19 cellular contexts compared by ENCODE assay signal in the genomic region with DNA sequence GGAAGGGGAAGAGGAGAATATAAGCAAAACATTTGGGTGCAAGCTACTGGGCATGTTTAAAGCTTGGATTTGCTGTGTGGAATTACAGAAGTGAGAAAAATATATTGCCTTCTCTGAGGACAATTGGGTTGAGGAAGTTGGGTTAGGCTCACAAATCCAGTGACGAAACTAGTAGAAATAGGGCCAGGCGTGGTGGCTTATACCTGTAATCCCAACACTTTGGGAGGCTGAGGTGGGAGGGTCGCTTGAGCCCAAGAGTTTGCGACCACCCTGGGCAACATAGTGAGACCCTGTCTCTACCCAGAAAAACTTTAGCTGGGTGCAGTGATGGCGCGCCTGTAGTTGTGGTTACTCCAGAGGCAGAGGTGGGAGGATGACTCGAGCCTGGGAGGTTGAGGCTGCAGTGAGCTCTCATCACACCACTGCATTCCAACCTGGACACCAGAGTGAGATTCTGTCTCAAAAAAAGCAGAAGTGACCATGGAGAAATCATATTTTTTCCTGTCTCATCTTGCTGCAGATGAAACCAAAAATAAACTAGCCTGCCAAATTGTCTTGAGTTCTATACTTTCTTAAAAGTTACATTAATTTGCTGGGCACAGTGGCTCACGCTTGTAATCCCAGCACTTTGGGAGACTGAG. TPM values are rescaled to one million over a fixed set of nuclear protein-coding genes. Genes with fewer than 3 reads are reported as not detected.
DNase-seq lines count a peak whose midpoint lies in the region; ATAC-seq lines count a peak whose summit lies in the region.
"Had no signal": no experiment of that assay in that cellular context is flagged by ENCODE, and none has a peak within 500 bp of the region (broad histone marks: within the 10 kb centered on the region; RNA-seq: fewer than 3 reads in every experiment).

No MANE protein-coding gene starts in this region.

- CTCF ChIA-PET in activated CD8-positive, alpha-beta memory T cell treated with anti-CD3 and anti-CD28 coated beads, Interleukin-2, amount 10 ng/mL, durations not matched to agents 7 days and 5 days (lab: Charles Lee), result interaction anchor here (1.3 to 5.4 kb wide), 5 partner anchors 12 to 564 kb away, joined by 4 to 57 read pairs (median 25); no protein-coding TSS in a partner anchor

- no peak for ATAC-seq in activated CD8-positive, alpha-beta memory T cell treated with anti-CD3 and anti-CD28 coated beads, Interleukin-2, amount 10 ng/mL, durations not matched to agents 7 days and 5 days
- ATAC-seq in stimulated activated effector memory CD8-positive, alpha-beta T cell treated with anti-CD3 and anti-CD28 coated beads, Interleukin-12 subunit alpha, Interleukin-12 subunit beta, amount 100 ng/mL, for 72 hours, result no peak
- ATAC-seq in GM19463 (IDR thresholded peaks at IDR 0.05; ENCODE audit: unreplicated experiment), result no peak
- ATAC-seq: natural killer cell treated with Interleukin-12 subunit alpha and Interleukin-12 subunit beta and Interleukin-15 and Interleukin-18, amount 100 ng/mL, for 72 hours had no signal

- intact Hi-C loops in dendritic cell treated with granulocyte-macrophage colony-stimulating factor and Interleukin-4, amounts not matched to agents 40 ng/mL and 50 ng/mL, for 4 days (cut with micrococcal nuclease), result loop anchor here (5.0 to 10.0 kb wide), 4 partner anchors 71 to 718 kb away; no protein-coding TSS in a partner anchor

- peaks cover 20% of the 10 kb centered on the region for H3K36me3 Mint-ChIP-seq in activated CD8-positive, alpha-beta memory T cell treated with anti-CD3 and anti-CD28 coated beads, Interleukin-2, amount 10 ng/mL, durations not matched to agents 7 days and 5 days
- peaks cover 53% of the 10 kb centered on the region for H3K36me3 Mint-ChIP-seq in dendritic cell treated with granulocyte-macrophage colony-stimulating factor and Interleukin-4, amounts not matched to agents 40 ng/mL and 50 ng/mL, for 4 days (ENCODE audit: low read depth)
- peaks cover 66% of the 10 kb centered on the region for H3K36me3 Mint-ChIP-seq in stimulated activated effector memory CD8-positive, alpha-beta T cell treated with anti-CD3 and anti-CD28 coated beads, Interleukin-12 subunit alpha, Interleukin-12 subunit beta, amount 100 ng/mL, for 72 hours

- peak overlapping the region; percentile 65 for H3K27ac Mint-ChIP-seq in activated CD8-positive, alpha-beta memory T cell treated with anti-CD3 and anti-CD28 coated beads, Interleukin-2, amount 10 ng/mL, durations not matched to agents 7 days and 5 days
- H3K27ac Mint-ChIP-seq in dendritic cell treated with granulocyte-macrophage colony-stimulating factor and Interleukin-4, amounts not matched to agents 40 ng/mL and 50 ng/mL, for 4 days, result peak overlapping the region; percentile 52
- peak overlapping the region; percentile 21 for H3K27ac Mint-ChIP-seq in stimulated activated effector memory CD8-positive, alpha-beta T cell treated with anti-CD3 and anti-CD28 coated beads, Interleukin-12 subunit alpha, Interleukin-12 subunit beta, amount 100 ng/mL, for 72 hours
- H3K27ac Mint-ChIP-seq: activated naive CD8-positive, alpha-beta T cell treated with anti-CD3 and anti-CD28 coated beads, Interleukin-2, amount 10 ng/mL, durations not matched to agents 7 days and 5 days; memory B cell; natural killer cell treated with Interleukin-12 subunit alpha and Interleukin-12 subunit beta and Interleukin-15 and Interleukin-18, amount 100 ng/mL, for 72 hours had no signal

- DNase-seq in activated CD8-positive, alpha-beta memory T cell treated with anti-CD3 and anti-CD28 coated beads, Interleukin-2, amount 10 ng/mL, durations not matched to agents 7 days and 5 days, result no peak
- DNase-seq in activated CD8-positive, alpha-beta memory T cell treated with anti-CD3 and anti-CD28 coated beads for 24 hours, result no peak
- peak; percentile 75 for DNase-seq in MV-4-11 (lab: John Stamatoyannopoulos, UW)
- DNase-seq in stimulated activated effector memory CD8-positive, alpha-beta T cell treated with anti-CD3 and anti-CD28 coated beads, Interleukin-12 subunit alpha, Interleukin-12 subunit beta, amount 100 ng/mL, for 72 hours (ENCODE audit: low spot score in 2 of 2), result no peak
- no peak for DNase-seq in NCI-H82 (lab: John Stamatoyannopoulos, UW)
- DNase-seq in amniotic stem cell (lab: John Stamatoyannopoulos, UW), result no peak
- DNase-seq: activated CD4-positive, alpha-beta T cell treated with anti-CD3 and anti-CD28 coated beads, Interleukin-2, amount 50 U/mL, for 4 hours; activated naive CD8-positive, alpha-beta T cell treated with anti-CD3 and anti-CD28 coated beads, Interleukin-2, amount 10 ng/mL, durations not matched to agents 7 days and 5 days; BE2C; brain microvascular endothelial cell; MM.1S; NCI-H2029; NCI-H446; sigmoid colon; stimulated activated CD4-positive, alpha-beta T cell treated with anti-CD3 and anti-CD28 coated beads, Interleukin-1b, Interleukin-23, amount 100 ng/mL, for 48 hours had no signal

- H3K27me3 Mint-ChIP-seq in activated CD8-positive, alpha-beta memory T cell treated with anti-CD3 and anti-CD28 coated beads, Interleukin-2, amount 10 ng/mL, durations not matched to agents 7 days and 5 days, result no peaks in the 10 kb centered on the region
- H3K27me3 Mint-ChIP-seq in dendritic cell treated with granulocyte-macrophage colony-stimulating factor and Interleukin-4, amounts not matched to agents 40 ng/mL and 50 ng/mL, for 4 days, result no peaks in the 10 kb centered on the region
- H3K27me3 Mint-ChIP-seq: activated naive CD8-positive, alpha-beta T cell treated with anti-CD3 and anti-CD28 coated beads, Interleukin-2, amount 10 ng/mL, durations not matched to agents 7 days and 5 days; memory B cell; natural killer cell treated with Interleukin-12 subunit alpha and Interleukin-12 subunit beta and Interleukin-15 and Interleukin-18, amount 100 ng/mL, for 72 hours had no signal

- H3K9me3 Mint-ChIP-seq in activated CD8-positive, alpha-beta memory T cell treated with anti-CD3 and anti-CD28 coated beads, Interleukin-2, amount 10 ng/mL, durations not matched to agents 7 days and 5 days (ENCODE audit: low read depth), result no peaks in the 10 kb centered on the region
- no peaks in the 10 kb centered on the region for H3K9me3 Mint-ChIP-seq in dendritic cell treated with granulocyte-macrophage colony-stimulating factor and Interleukin-4, amounts not matched to agents 40 ng/mL and 50 ng/mL, for 4 days
- H3K9me3 Mint-ChIP-seq in stimulated activated effector memory CD8-positive, alpha-beta T cell treated with anti-CD3 and anti-CD28 coated beads, Interleukin-12 subunit alpha, Interleukin-12 subunit beta, amount 100 ng/mL, for 72 hours, result no peaks in the 10 kb centered on the region
- H3K9me3 Mint-ChIP-seq: activated naive CD8-positive, alpha-beta T cell treated with anti-CD3 and anti-CD28 coated beads, Interleukin-2, amount 10 ng/mL, durations not matched to agents 7 days and 5 days; memory B cell; natural killer cell treated with Interleukin-12 subunit alpha and Interleukin-12 subunit beta and Interleukin-15 and Interleukin-18, amount 100 ng/mL, for 72 hours had no signal

- peaks cover 13% of the 10 kb centered on the region for H3K4me1 Mint-ChIP-seq in activated CD8-positive, alpha-beta memory T cell treated with anti-CD3 and anti-CD28 coated beads, Interleukin-2, amount 10 ng/mL, durations not matched to agents 7 days and 5 days
- H3K4me1 Mint-ChIP-seq in dendritic cell treated with granulocyte-macrophage colony-stimulating factor and Interleukin-4, amounts not matched to agents 40 ng/mL and 50 ng/mL, for 4 days (ENCODE audit: low read depth), result peaks cover 21% of the 10 kb centered on the region
- H3K4me1 Mint-ChIP-seq in stimulated activated effector memory CD8-positive, alpha-beta T cell treated with anti-CD3 and anti-CD28 coated beads, Interleukin-12 subunit alpha, Interleukin-12 subunit beta, amount 100 ng/mL, for 72 hours, result peaks cover 13% of the 10 kb centered on the region

- no peak overlapping the region for H3K4me3 Mint-ChIP-seq in activated CD8-positive, alpha-beta memory T cell treated with anti-CD3 and anti-CD28 coated beads, Interleukin-2, amount 10 ng/mL, durations not matched to agents 7 days and 5 days
- no peak overlapping the region for H3K4me3 Mint-ChIP-seq in dendritic cell treated with granulocyte-macrophage colony-stimulating factor and Interleukin-4, amounts not matched to agents 40 ng/mL and 50 ng/mL, for 4 days
- H3K4me3 Mint-ChIP-seq in stimulated activated effector memory CD8-positive, alpha-beta T cell treated with anti-CD3 and anti-CD28 coated beads, Interleukin-12 subunit alpha, Interleukin-12 subunit beta, amount 100 ng/mL, for 72 hours, result no peak overlapping the region
- H3K4me3 Mint-ChIP-seq: activated naive CD8-positive, alpha-beta T cell treated with anti-CD3 and anti-CD28 coated beads, Interleukin-2, amount 10 ng/mL, durations not matched to agents 7 days and 5 days; memory B cell; natural killer cell treated with Interleukin-12 subunit alpha and Interleukin-12 subunit beta and Interleukin-15 and Interleukin-18, amount 100 ng/mL, for 72 hours had no signal

RNA-seq across cellular contexts. Expression of a gene that starts 22.4 kb away (rescaled TPM):
- total RNA-seq in activated CD8-positive, alpha-beta memory T cell treated with anti-CD3 and anti-CD28 coated beads, Interleukin-2, amount 10 ng/mL, durations not matched to agents 7 days and 5 days, result 10 to 100 TPM; 20.3 to 25.2 TPM
